ENCODE assay signal across 9 cellular contexts in genomic region chr6:162442675-162443074, GRCh38.
DNase-seq lines count a peak whose midpoint lies in the region; ATAC-seq and TF ChIP-seq lines count a peak whose summit lies in the region.
"Had no signal": no experiment of that assay in that cellular context is flagged by ENCODE, and none has a peak within 500 bp of the region (broad histone marks: within the 10 kb centered on the region; RNA-seq: fewer than 3 reads in every experiment).

No MANE protein-coding gene starts in this region.

- WGBS in liver: 74% methylated on average over 6 of the region's 6 CpGs

- peak; percentile 77 for DNase-seq in Ammon's horn (ENCODE audit: low spot score)
- DNase-seq in NCI-H1092 treated with DMSO at 0.1 percent for 48 hours (lab: John Stamatoyannopoulos, UW): peak; percentile 24
- no peak for DNase-seq in brain microvascular endothelial cell
- no peak for DNase-seq in mesenteric fat pad (ENCODE audit: low spot score)
- no peak for DNase-seq in activated CD8-positive, alpha-beta memory T cell treated with anti-CD3 and anti-CD28 coated beads, Interleukin-2, amount 50 U/mL, for 48 hours
- no peak for DNase-seq in HCEC 1CT
- DNase-seq: CD4-positive, alpha-beta T cell had no signal

- TF ChIP-seq RAD21 in liver (IDR thresholded peaks at IDR 0.05): peak; percentile 73 to 83

- TF ChIP-seq CTCF in brain microvascular endothelial cell (IDR thresholded peaks at IDR 0.05; ENCODE audit: low read depth, low read length, missing control alignments) (peak; percentile 19), liver (IDR thresholded peaks at IDR 0.05; ENCODE audit: low read depth, low read length, missing input control) (peak; percentile 37)

- in situ Hi-C loops in brain microvascular endothelial cell (cut with HindIII; ENCODE audit: low pct_ligation_motif_present, low sequenced_read_pairs): no loop called here

- peaks cover 0 to 4% (median 2%) of the 10 kb centered on the region in 4 donors for H3K9me3 ChIP-seq in liver (ENCODE audit: control insufficient read depth in 4 of 4, low read length in 3 of 4)

- H3K27ac ChIP-seq in brain microvascular endothelial cell: no peak overlapping the region
- no peak overlapping the region for H3K27ac ChIP-seq in liver (ENCODE audit: low read depth in 1 of 2, low read length in 2 of 2)

- H3K4me1 ChIP-seq in liver (ENCODE audit: control insufficient read depth in 4 of 4, insufficient read depth in 4 of 4, low read length in 3 of 4): no peaks in the 10 kb centered on the region

- no peak for ATAC-seq in HG03139 (IDR thresholded peaks at IDR 0.05; ENCODE audit: unreplicated experiment)

- H3K4me3 ChIP-seq in brain microvascular endothelial cell (ENCODE audit: low read depth, low read length): no peak overlapping the region
- no peak overlapping the region for H3K4me3 ChIP-seq in liver (ENCODE audit: low read depth in 1 of 3, low read length in 3 of 3)

- H3K27me3 ChIP-seq in brain microvascular endothelial cell (replicated peaks): no peaks in the 10 kb centered on the region
- H3K27me3 ChIP-seq in liver (ENCODE audit: control insufficient read depth in 4 of 4, insufficient read depth in 4 of 4, low read length in 3 of 4): no peaks in the 10 kb centered on the region

- H3K36me3 ChIP-seq in brain microvascular endothelial cell (replicated peaks) (no peaks in the 10 kb centered on the region), liver (ENCODE audit: control insufficient read depth in 4 of 4, insufficient read depth in 3 of 4, low read depth in 1 of 4, low read length in 3 of 4) (no peaks in the 10 kb centered on the region)

- no peak overlapping the region for H3K9ac ChIP-seq in liver (ENCODE audit: low read depth in 1 of 2, low read length in 2 of 2)

TF ChIP-seq in liver, 16 proteins besides CTCF, POLR2A, EP300 and RAD21:
- TF ChIP-seq MAX (IDR thresholded peaks at IDR 0.05): no peak
- no peak for TF ChIP-seq ZBTB33 (IDR thresholded peaks at IDR 0.05)
- TF ChIP-seq REST (IDR thresholded peaks at IDR 0.05): no peak

Comparison
In these comparisons a context has a peak if more than half of its experiments do, and no peak if none do; other contexts are left out.
1. DNase-seq: peak in Ammon's horn (single experiment) and NCI-H1092 treated with DMSO at 0.1 percent for 48 hours (single experiment); none in brain microvascular endothelial cell (single experiment), mesenteric fat pad (single experiment), activated CD8-positive, alpha-beta memory T cell treated with anti-CD3 and anti-CD28 coated beads, Interleukin-2, amount 50 U/mL, for 48 hours (single experiment) and HCEC 1CT (single experiment).